ENCODE assay signal across 24 cellular contexts in genomic region chr6:35755525-35755924, GRCh38. TPM values are rescaled to one million over a fixed set of nuclear protein-coding genes. Genes with fewer than 3 reads are reported as not detected.
A peak's percentile ranks its signal among the peaks of the same experiment; 100 is the strongest.
DNase-seq lines count a peak whose midpoint lies in the region; ATAC-seq, FAIRE-seq and TF ChIP-seq lines count a peak whose summit lies in the region.
"Had no signal": no experiment of that assay in that cellular context is flagged by ENCODE, and none has a peak within 500 bp of the region (broad histone marks: within the 10 kb centered on the region; RNA-seq: fewer than 3 reads in every experiment).

No MANE protein-coding gene starts in this region.

- CTCF ChIA-PET in HCT116 (lab: Charles Lee) (interaction anchor here (1.3 kb wide), 1 partner anchor 162 kb away, joined by 3 read pairs; no protein-coding TSS in a partner anchor), H1 (lab: Charles Lee; ENCODE audit: partially characterized antibody) (interaction anchor here (0.6 to 10.6 kb wide), 12 partner anchors 8 to 427 kb away, joined by 3 to 137 read pairs (median 4); partner anchors contain the start of gene ARMC12)

- no peak overlapping the region for H4K8ac ChIP-seq in H1 (ENCODE audit: extremely low read depth, insufficient read depth, low read length)

- H4K91ac ChIP-seq in H1 (replicated peaks; ENCODE audit: insufficient read length, low read length) = no peak overlapping the region

- intact Hi-C loops in HCT116 (cut with micrococcal nuclease) (loop anchor here (5.0 kb wide), 2 partner anchors 173 to 233 kb away; no protein-coding TSS in a partner anchor), lower leg skin (cut with DNase I; ENCODE audit: low total_unique reads) (no loop called here)

- H2AK5ac ChIP-seq in H1 (ENCODE audit: low read depth, low read length) = no peak overlapping the region

- H2BK5ac ChIP-seq in H1 (ENCODE audit: low read depth, low read length) = no peak overlapping the region; the same call in 1 of the 2 replicates

- no peaks in the 10 kb centered on the region for H3K9me2 ChIP-seq in HCT116 (ENCODE audit: insufficient read depth)

- H3K79me2 ChIP-seq in HCT116 (ENCODE audit: insufficient read depth, low read length) = no peaks in the 10 kb centered on the region
- H3K79me2 ChIP-seq in H1 (ENCODE audit: control insufficient read depth in 1 of 2, insufficient read depth in 2 of 2, low read length in 2 of 2) = no peaks in the 10 kb centered on the region

- no peaks in the 10 kb centered on the region for H3K27me3 ChIP-seq in HCT116 (ENCODE audit: insufficient read depth, low read length)
- no peaks in the 10 kb centered on the region for H3K27me3 ChIP-seq in H1 (replicated peaks in 1 of 4; ENCODE audit: control insufficient read depth in 3 of 4, extremely low read depth in 1 of 4, insufficient read depth in 3 of 4, low read length in 3 of 4)
- H3K27me3 ChIP-seq: BLaER1, SJCRH30 had no signal

- H3K23ac ChIP-seq in H1 (ENCODE audit: insufficient read length) = no peak overlapping the region

- no peak overlapping the region for H2BK15ac ChIP-seq in H1 (ENCODE audit: low read length)

- H2BK12ac ChIP-seq in H1 (ENCODE audit: low read depth, low read length) = peak overlapping the region; percentile 39; the same call in 1 of the 2 replicates

- no peak overlapping the region for H3K4ac ChIP-seq in H1 (replicated peaks; ENCODE audit: insufficient read length, low read depth, low read length)

- TF ChIP-seq CTCF in HCT116 (IDR thresholded peaks at IDR 0.05 in 2 of 3, conservative IDR thresholded peaks at IDR 0.05 in 1 of 3; ENCODE audit: borderline replicate concordance in 1 of 3, insufficient read depth in 1 of 3, low read depth in 2 of 3, low read length in 2 of 3) (no peak), H1 (IDR thresholded peaks at IDR 0.05; ENCODE audit: control extremely low read depth in 1 of 3, insufficient read depth in 1 of 3, low read depth in 1 of 3, low read length in 3 of 3) (no peak), lower leg skin (IDR thresholded peaks at IDR 0.05) (no peak), omental fat pad (IDR thresholded peaks at IDR 0.05) (no peak)

- no peak overlapping the region for H2BK20ac ChIP-seq in H1 (ENCODE audit: low read length)

- RAD21 ChIA-PET in HCT116 (lab: Charles Lee; ENCODE audit: low non-redundant PET in 1 of 2, low total read pairs in 2 of 2, uncharacterized antibody in 2 of 2, unreplicated experiment in 2 of 2) = no interaction called here

- POLR2A ChIA-PET in HCT116 (lab: Charles Lee) = no interaction called here
- POLR2A ChIA-PET in H1 (lab: Charles Lee; ENCODE audit: partially characterized antibody) = interaction anchor here (1.8 to 2.9 kb wide), 4 partner anchors 8 to 16 kb away, joined by 7 to 39 read pairs (median 12); no protein-coding TSS in a partner anchor

- H3K18ac ChIP-seq in H1 (ENCODE audit: extremely low read depth, low read length) = no peak overlapping the region

- H2AFZ ChIP-seq in HCT116 (ENCODE audit: low read depth, low read length, poor library complexity, severe bottlenecking) (peak overlapping the region; percentile 68), H1 (ENCODE audit: low read length) (no peak overlapping the region)
- H2AFZ ChIP-seq: PC-9 had no signal

- no peak for TF ChIP-seq EP300 in H1 (IDR thresholded peaks at IDR 0.05; ENCODE audit: borderline replicate concordance in 1 of 2, low read depth in 2 of 2, low read length in 2 of 2)

- DNase-seq in COLO829 (ENCODE audit: low spot score) (peak; percentile 64), HCT116 (ENCODE audit: low read depth, low spot score) (no peak), NCI-H748 treated with DMSO at 0.1 percent for 48 hours (lab: John Stamatoyannopoulos, UW) (peak; percentile 16), H1 (ENCODE audit: low read depth in 1 of 2, low spot score in 2 of 2) (no peak), DMS53 treated with DMSO at 0.1 percent for 48 hours (lab: John Stamatoyannopoulos, UW; ENCODE audit: unreplicated experiment) (no peak), lower leg skin (ENCODE audit: low spot score in 2 of 2) (no peak), omental fat pad (ENCODE audit: low spot score) (no peak), inferior parietal cortex (ENCODE audit: extremely low spot score) (no peak)
- DNase-seq: CD4-positive, alpha-beta T cell; COR-L47; GDM1; Karpas-422; NCI-H1694 treated with DMSO at 0.1 percent for 48 hours; SJCRH30 had no signal

- no peaks in the 10 kb centered on the region; the same call in 1 of the 2 replicates for H3K23me2 ChIP-seq in H1 (ENCODE audit: low read depth, low read length)

- no peak overlapping the region for H3K4me3 ChIP-seq in HCT116 (replicated peaks in 1 of 2; ENCODE audit: low read depth in 1 of 2, low read length in 2 of 2)
- no peak overlapping the region for H3K4me3 ChIP-seq in H1 (ENCODE audit: extremely low read depth in 1 of 4, insufficient read depth in 2 of 4, low read depth in 3 of 4, low read length in 4 of 4)
- no peak overlapping the region for H3K4me3 ChIP-seq in lower leg skin (ENCODE audit: low read depth, poor library complexity, severe bottlenecking)
- H3K4me3 ChIP-seq: BLaER1, GM12878, PC-9, SJCRH30 had no signal

- H3K4me1 ChIP-seq in HCT116 (ENCODE audit: control insufficient read depth in 1 of 2, insufficient read depth in 2 of 2, low read length in 2 of 2) (peaks cover 0 to 13% of the 10 kb centered on the region in 2 experiments; a peak in 1 of 4 replicates), H1 (replicated peaks in 1 of 4; ENCODE audit: control insufficient read depth in 3 of 4, insufficient read depth in 4 of 4, low read length in 3 of 4) (peaks cover 5 to 20% (median 12%) of the 10 kb centered on the region in 4 experiments)
- H3K4me1 ChIP-seq: SJCRH30 had no signal

- no peak overlapping the region for H3K9ac ChIP-seq in HCT116 (ENCODE audit: low read length)
- no peak overlapping the region for H3K9ac ChIP-seq in H1 (replicated peaks in 1 of 4; ENCODE audit: extremely low read depth in 1 of 4, low read depth in 3 of 4, low read length in 3 of 4)
- H3K9ac ChIP-seq: BLaER1 had no signal

- H3K36me3 ChIP-seq in HCT116 (ENCODE audit: control insufficient read depth in 1 of 2, insufficient read depth in 2 of 2, low read length in 2 of 2) (no peaks in the 10 kb centered on the region), H1 (ENCODE audit: control insufficient read depth in 2 of 4, insufficient read depth in 4 of 4, low read length in 3 of 4) (no peaks in the 10 kb centered on the region)
- H3K36me3 ChIP-seq: BLaER1, SJCRH30 had no signal

- no peak for FAIRE-seq in H1 (lab: Jason Lieb, UNC)
- FAIRE-seq: A204.1, GM12878 had no signal

- H3K9me3 ChIP-seq in HCT116 (ENCODE audit: control insufficient read depth in 1 of 2, insufficient read depth in 1 of 2, low read depth in 1 of 2, low read length in 2 of 2) (no peaks in the 10 kb centered on the region), H1 (ENCODE audit: insufficient read depth in 2 of 2, low read depth in 1 of 2, low read length in 1 of 2) (no peaks in the 10 kb centered on the region)
- H3K9me3 ChIP-seq: BLaER1, SJCRH30 had no signal

- no TSS peak for BruUV-seq in HCT116 (replicated peaks; lab: Mats Ljungman, UMichigan)

- H3K79me1 ChIP-seq in H1 (ENCODE audit: low read depth, low read length) = no peaks in the 10 kb centered on the region

- H3K4me2 ChIP-seq in HCT116 (ENCODE audit: low read length) = no peak overlapping the region
- peak overlapping the region; percentile 3 to 9; a peak in 1 of 4 replicates for H3K4me2 ChIP-seq in H1 (ENCODE audit: insufficient read depth in 1 of 2, low read depth in 2 of 2, low read length in 2 of 2)

- ATAC-seq in HCT116 (no peak), omental fat pad (ENCODE audit: low FRiP score) (no peak)
- ATAC-seq: GM12878, Right ventricle myocardium inferior had no signal

- H3K56ac ChIP-seq in H1 (replicated peaks; ENCODE audit: insufficient read length, low read depth, low read length) = no peak overlapping the region

- no peak overlapping the region for H3K14ac ChIP-seq in H1 (ENCODE audit: insufficient read length)

- TF ChIP-seq RAD21 in HCT116 (IDR thresholded peaks at IDR 0.05; ENCODE audit: low read depth) = no peak
- TF ChIP-seq RAD21 in H1 (IDR thresholded peaks at IDR 0.05 in 1 of 2, conservative IDR thresholded peaks at IDR 0.05 in 1 of 2; ENCODE audit: low read depth in 2 of 2, low read length in 2 of 2) = no peak

- TF ChIP-seq POLR2A in HCT116 (IDR thresholded peaks at IDR 0.05; ENCODE audit: borderline replicate concordance, extremely low read depth, insufficient read depth, insufficient read length) (no peak), H1 (IDR thresholded peaks at IDR 0.05; ENCODE audit: control extremely low read depth in 1 of 2, low read depth in 2 of 2, low read length in 2 of 2) (no peak), lower leg skin (IDR thresholded peaks at IDR 0.05) (no peak)

- H4K20me1 ChIP-seq in HCT116 (ENCODE audit: insufficient read depth) (no peaks in the 10 kb centered on the region), H1 (replicated peaks in 1 of 2; ENCODE audit: control insufficient read depth in 1 of 2, insufficient read depth in 2 of 2, low read length in 2 of 2) (no peaks in the 10 kb centered on the region)
- H4K20me1 ChIP-seq: BLaER1 had no signal

- H3K27ac ChIP-seq in HCT116 (ENCODE audit: low read depth, low read length) (no peak overlapping the region), H1 (ENCODE audit: low read depth, low read length) (no peak overlapping the region)
- H3K27ac ChIP-seq: BLaER1, HL-60, PC-9, SJCRH30 had no signal

- H2BK120ac ChIP-seq in H1 (replicated peaks; ENCODE audit: low read depth, low read length) = no peak overlapping the region

- no peak overlapping the region for H4K5ac ChIP-seq in H1 (ENCODE audit: insufficient read length, low read depth, low read length)

RNA-seq across cellular contexts. Expression of gene ARMC12, which starts 18.7 kb away (rescaled TPM):
- total RNA-seq in HCT116 (2021; ENCODE audit: unreplicated experiment) = 0.79 TPM
- polyA plus RNA-seq in HCT116 (2012) = 0.75 and 1.2 TPM in 2 replicates
- total RNA-seq in H1 (2021; fragmentation: NEBNext Ultra II Directional; extraction: Animal tissue kit (Norgen Biotek cat#: 25700)) = 0.78 and 0.86 TPM in 2 replicates
- polyA plus RNA-seq in H1 (2011; rRNA removed) = 3.7 and 3.9 TPM in 2 replicates
- 3.5 TPM for polyA plus RNA-seq in H1 (2011; cell fraction: cytosol; rRNA removed)
- polyA plus RNA-seq in H1 (2011; cell fraction: nucleus; rRNA removed) = 14.4 TPM
- polyA plus RNA-seq in H1 (2012, experiment 1 of 2) = 1.2 to 2.6 TPM (median 1.4 TPM) in 4 replicates
- 0.91 TPM for polyA plus RNA-seq in H1 (2012, experiment 2 of 2)
- 1.4 TPM for polyA plus RNA-seq in H1 (2013, experiment 1 of 2)
- 0.94 TPM for polyA plus RNA-seq in H1 (2013, experiment 2 of 2)
- 0.63 and 0.66 TPM in 2 replicates for polyA minus RNA-seq in H1 (2011; rRNA and poly(A)+ RNA removed)
- not detected for polyA minus RNA-seq in H1 (2011; cell fraction: cytosol; rRNA and poly(A)+ RNA removed)
- 0.80 TPM for polyA minus RNA-seq in H1 (2011; cell fraction: nucleus; rRNA and poly(A)+ RNA removed)
- under 1 TPM in 1 of 4 donors, not detected in 3; 0.52 TPM for total RNA-seq in lower leg skin
- total RNA-seq in omental fat pad = 1 to 10 TPM in 2 of 4 donors, under 1 TPM in 1, not detected in 1; 0.69 to 3.2 (median 1.2) TPM
- total RNA-seq: Right ventricle myocardium inferior, RPMI7951, SJCRH30 had no signal

RNA-seq across cellular contexts. Expression of gene CLPSL2, which starts 20.9 kb away (rescaled TPM):
- 1.7 TPM for total RNA-seq in HCT116 (2021; ENCODE audit: unreplicated experiment)
- 1.1 and 3.6 TPM in 2 replicates for polyA plus RNA-seq in HCT116 (2012)
- 1.4 TPM in 2 replicates for total RNA-seq in H1 (2021; fragmentation: NEBNext Ultra II Directional; extraction: Animal tissue kit (Norgen Biotek cat#: 25700))
- 3.2 and 3.4 TPM in 2 replicates for polyA plus RNA-seq in H1 (2011; rRNA removed)
- 1.0 TPM for polyA plus RNA-seq in H1 (2011; cell fraction: cytosol; rRNA removed)
- polyA plus RNA-seq in H1 (2011; cell fraction: nucleus; rRNA removed) = 3.3 TPM
- 2.6 to 6.7 TPM (median 5.0 TPM) in 4 replicates for polyA plus RNA-seq in H1 (2012, experiment 1 of 2)
- not detected for polyA plus RNA-seq in H1 (2012, experiment 2 of 2)
- polyA plus RNA-seq in H1 (2013, experiment 1 of 2) = 4.3 TPM
- 4.7 TPM for polyA plus RNA-seq in H1 (2013, experiment 2 of 2)
- not detected in 2 replicates for polyA minus RNA-seq in H1 (2011; rRNA and poly(A)+ RNA removed)
- not detected for polyA minus RNA-seq in H1 (2011; cell fraction: cytosol; rRNA and poly(A)+ RNA removed)
- polyA minus RNA-seq in H1 (2011; cell fraction: nucleus; rRNA and poly(A)+ RNA removed) = 2.7 TPM
- total RNA-seq in lower leg skin = not detected
- total RNA-seq in omental fat pad = not detected
- total RNA-seq: CD4-positive, alpha-beta T cell; M059J; Right ventricle myocardium inferior; RPMI7951; SJCRH30 had no signal
- polyA plus RNA-seq: AG04450 had no signal

RNA-seq across cellular contexts. Expression of gene CLPSL1, which starts 25.3 kb away (rescaled TPM):
- not detected for total RNA-seq in HCT116 (2021; ENCODE audit: unreplicated experiment)
- 0.16 and 0.36 TPM in 2 replicates for polyA plus RNA-seq in HCT116 (2012)
- not detected in 2 replicates for total RNA-seq in H1 (2021; fragmentation: NEBNext Ultra II Directional; extraction: Animal tissue kit (Norgen Biotek cat#: 25700))
- polyA plus RNA-seq in H1 (2011; rRNA removed) = 0.88 TPM in 1 of 2 replicates, not detected in the other
- polyA plus RNA-seq in H1 (2011; cell fraction: cytosol; rRNA removed) = 0.58 TPM
- 0.40 TPM for polyA plus RNA-seq in H1 (2011; cell fraction: nucleus; rRNA removed)
- polyA plus RNA-seq in H1 (2012, experiment 1 of 2) = 0.36 TPM in 1 of 4 replicates, not detected in the others
- polyA plus RNA-seq in H1 (2012, experiment 2 of 2) = not detected
- polyA plus RNA-seq in H1 (2013, experiment 1 of 2) = 0.32 TPM
- polyA plus RNA-seq in H1 (2013, experiment 2 of 2) = 0.26 TPM
- not detected in 2 replicates for polyA minus RNA-seq in H1 (2011; rRNA and poly(A)+ RNA removed)
- not detected for polyA minus RNA-seq in H1 (2011; cell fraction: cytosol; rRNA and poly(A)+ RNA removed)
- polyA minus RNA-seq in H1 (2011; cell fraction: nucleus; rRNA and poly(A)+ RNA removed) = not detected
- not detected for total RNA-seq in lower leg skin
- not detected for total RNA-seq in omental fat pad
- total RNA-seq: CD4-positive, alpha-beta T cell; GM12878; H4; M059J; PC-9; Right ventricle myocardium inferior; RPMI7951; SJCRH30 had no signal
- polyA plus RNA-seq: AG04450, GM12878 had no signal

RNA-seq across cellular contexts. Expression of gene CLPS, which starts 41.6 kb away (rescaled TPM):
- total RNA-seq in HCT116 (2021; ENCODE audit: unreplicated experiment) (6.4 TPM), lower leg skin (1 to 10 TPM in 1 of 4 donors, not detected in 3; 1.0 TPM), omental fat pad (not detected)
- not detected in 2 replicates for polyA plus RNA-seq in HCT116 (2012)
- not detected in 2 replicates for total RNA-seq in H1 (2021; fragmentation: NEBNext Ultra II Directional; extraction: Animal tissue kit (Norgen Biotek cat#: 25700))
- polyA plus RNA-seq in H1 (2011; rRNA removed) = not detected in 2 replicates
- polyA plus RNA-seq in H1 (2011; cell fraction: cytosol; rRNA removed) = not detected
- not detected for polyA plus RNA-seq in H1 (2011; cell fraction: nucleus; rRNA removed)
- not detected in 4 replicates for polyA plus RNA-seq in H1 (2012, experiment 1 of 2)
- polyA plus RNA-seq in H1 (2012, experiment 2 of 2) = not detected
- not detected for polyA plus RNA-seq in H1 (2013, experiment 1 of 2)
- not detected for polyA plus RNA-seq in H1 (2013, experiment 2 of 2)
- polyA minus RNA-seq in H1 (2011; rRNA and poly(A)+ RNA removed) = not detected in 2 replicates
- not detected for polyA minus RNA-seq in H1 (2011; cell fraction: cytosol; rRNA and poly(A)+ RNA removed)
- polyA minus RNA-seq in H1 (2011; cell fraction: nucleus; rRNA and poly(A)+ RNA removed) = not detected
- total RNA-seq: CD4-positive, alpha-beta T cell; H4; M059J; PC-9; Right ventricle myocardium inferior; RPMI7951; SJCRH30 had no signal
- polyA plus RNA-seq: AG04450, GM12878 had no signal

RNA-seq across cellular contexts. Expression of gene LHFPL5, which starts 49.6 kb away (rescaled TPM):
- total RNA-seq in HCT116 (2021; ENCODE audit: unreplicated experiment) = 0.71 TPM
- polyA plus RNA-seq in HCT116 (2012) = 0.95 and 1.2 TPM in 2 replicates
- total RNA-seq in H1 (2021; fragmentation: NEBNext Ultra II Directional; extraction: Animal tissue kit (Norgen Biotek cat#: 25700)) = not detected in 2 replicates
- polyA plus RNA-seq in H1 (2011; rRNA removed) = 0.03 TPM in 1 of 2 replicates, not detected in the other
- polyA plus RNA-seq in H1 (2011; cell fraction: cytosol; rRNA removed) = not detected
- not detected for polyA plus RNA-seq in H1 (2011; cell fraction: nucleus; rRNA removed)
- polyA plus RNA-seq in H1 (2012, experiment 1 of 2) = not detected in 4 replicates
- not detected for polyA plus RNA-seq in H1 (2012, experiment 2 of 2)
- polyA plus RNA-seq in H1 (2013, experiment 1 of 2) = not detected
- polyA plus RNA-seq in H1 (2013, experiment 2 of 2) = 0.02 TPM
- not detected in 2 replicates for polyA minus RNA-seq in H1 (2011; rRNA and poly(A)+ RNA removed)
- not detected for polyA minus RNA-seq in H1 (2011; cell fraction: cytosol; rRNA and poly(A)+ RNA removed)
- not detected for polyA minus RNA-seq in H1 (2011; cell fraction: nucleus; rRNA and poly(A)+ RNA removed)
- not detected for total RNA-seq in lower leg skin
- not detected for total RNA-seq in omental fat pad
- total RNA-seq: CD4-positive, alpha-beta T cell; H4; M059J; Right ventricle myocardium inferior; RPMI7951 had no signal
- polyA plus RNA-seq: AG04450, GM12878 had no signal

Comparison
In these comparisons a context has a peak if more than half of its experiments do, and no peak if none do; other contexts are left out.
1. DNase-seq: peak in COLO829 (single experiment) and NCI-H748 treated with DMSO at 0.1 percent for 48 hours (single experiment); none in HCT116 (single experiment), H1 (0 of 2), DMS53 treated with DMSO at 0.1 percent for 48 hours (single experiment), lower leg skin (0 of 2), omental fat pad (single experiment) and inferior parietal cortex (single experiment).